ENCODE assay signal across 14 cellular contexts in genomic region chr10:971150-971542, GRCh38. TPM values are rescaled to one million over a fixed set of nuclear protein-coding genes. Genes with fewer than 3 reads are reported as not detected.
A peak's percentile ranks its signal among the peaks of the same experiment; 100 is the strongest.
DNase-seq lines count a peak whose midpoint lies in the region; ATAC-seq lines count a peak whose summit lies in the region.
"Had no signal": no experiment of that assay in that cellular context is flagged by ENCODE, and none has a peak within 500 bp of the region (broad histone marks: within the 10 kb centered on the region; RNA-seq: fewer than 3 reads in every experiment).

No MANE protein-coding gene starts in this region.

- H2BK120ac ChIP-seq in neuronal stem cell (ENCODE audit: low read depth, low read length) = no peak overlapping the region

- peak overlapping the region; percentile 38 for H3K27ac ChIP-seq in SJSA1
- H3K27ac ChIP-seq in neuronal stem cell (replicated peaks; ENCODE audit: low read length) = no peak overlapping the region

- ATAC-seq in GM21367 (IDR thresholded peaks at IDR 0.05; ENCODE audit: unreplicated experiment) (no peak), HG02678 (IDR thresholded peaks at IDR 0.05; ENCODE audit: unreplicated experiment) (no peak)
- ATAC-seq: activated CD8-positive, alpha-beta memory T cell treated with anti-CD3 and anti-CD28 coated beads, Interleukin-2, amount 10 ng/mL, durations not matched to agents 7 days and 5 days; stimulated activated memory B cell treated with anti-CD40 and anti-IgM and Interleukin-4, amounts not matched to agents 10 μg/mL and 1 μg/mL and 100 μg/mL, for 72 hours had no signal

- no peak overlapping the region for H2AK5ac ChIP-seq in neuronal stem cell (ENCODE audit: low read depth, low read length)

- no peak overlapping the region for H2AFZ ChIP-seq in neuronal stem cell (ENCODE audit: low read length)

- no CpG with 5 or more reads among the region's 4 CpGs for WGBS in neuronal stem cell (ENCODE audit: extremely low coverage in 2 of 2, insufficient read length in 2 of 2, insufficient replicate concordance in 1 of 2), 2 donors

- H4K8ac ChIP-seq in neuronal stem cell (ENCODE audit: low read depth, low read length) = no peak overlapping the region

- H3K14ac ChIP-seq in neuronal stem cell (ENCODE audit: low read length) = no peak overlapping the region

- H3K23ac ChIP-seq in neuronal stem cell (ENCODE audit: low read depth, low read length, poor library complexity) = no peak overlapping the region

- no peak overlapping the region for H4K91ac ChIP-seq in neuronal stem cell (ENCODE audit: low read depth, low read length, poor library complexity)

- H3K27me3 ChIP-seq in SJSA1 (replicated peaks) (no peaks in the 10 kb centered on the region), skeletal muscle satellite cell (ENCODE audit: control insufficient read depth, insufficient read depth, low read length) (peaks cover 4% of the 10 kb centered on the region), neuronal stem cell (ENCODE audit: control insufficient read depth in 3 of 3, insufficient read depth in 3 of 3, low read depth in 1 of 3, low read length in 3 of 3) (no peaks in the 10 kb centered on the region)

- H3K9me3 ChIP-seq in SJSA1 (replicated peaks) = no peaks in the 10 kb centered on the region
- no peaks in the 10 kb centered on the region for H3K9me3 ChIP-seq in skeletal muscle satellite cell (replicated peaks; ENCODE audit: low read length)
- H3K9me3 ChIP-seq in neuronal stem cell (replicated peaks in 1 of 2; ENCODE audit: control insufficient read depth in 2 of 2, insufficient read depth in 1 of 2, low read depth in 1 of 2, low read length in 2 of 2) = peaks cover 0 to 8% of the 10 kb centered on the region in 2 donors

- no peak overlapping the region for H3K4ac ChIP-seq in neuronal stem cell (ENCODE audit: low read length)

- H2BK5ac ChIP-seq in neuronal stem cell (ENCODE audit: low read length) = no peak overlapping the region

- DNase-seq in GM03348 (ENCODE audit: low spot score) (peak; percentile 71), SJSA1 (ENCODE audit: low read depth in 1 of 2, low spot score in 2 of 2) (no peak), kidney tubule cell (ENCODE audit: low spot score) (peak; percentile 16), neuronal stem cell (ENCODE audit: low spot score) (no peak)
- DNase-seq: activated CD8-positive, alpha-beta memory T cell treated with anti-CD3 and anti-CD28 coated beads, Interleukin-2, amount 10 ng/mL, durations not matched to agents 7 days and 5 days; anterior cingulate cortex; DND-41; NCI-H526 treated with DMSO at 0.1 percent for 48 hours had no signal

- no peak overlapping the region for H3K18ac ChIP-seq in neuronal stem cell (ENCODE audit: low read length)

- H3K4me3 ChIP-seq in SJSA1 = no peak overlapping the region
- peak overlapping the region; percentile 2 for H3K4me3 ChIP-seq in skeletal muscle satellite cell (ENCODE audit: low read length)
- no peak overlapping the region for H3K4me3 ChIP-seq in neuronal stem cell (ENCODE audit: low read length in 2 of 2)

- H3K4me1 ChIP-seq in SJSA1 (replicated peaks) (peaks cover 79% of the 10 kb centered on the region), skeletal muscle satellite cell (ENCODE audit: control insufficient read depth, insufficient read depth, low read length) (peaks cover 18% of the 10 kb centered on the region), neuronal stem cell (ENCODE audit: control insufficient read depth in 2 of 2, insufficient read depth in 1 of 2, low read depth in 1 of 2, low read length in 2 of 2) (peaks cover 2 to 6% of the 10 kb centered on the region in 2 donors)

- H2BK15ac ChIP-seq in neuronal stem cell (ENCODE audit: low read length) = no peak overlapping the region

- no peaks in the 10 kb centered on the region for H3K79me1 ChIP-seq in neuronal stem cell (ENCODE audit: low read depth, low read length)

- H3K4me2 ChIP-seq in skeletal muscle satellite cell (ENCODE audit: low read length) (peak overlapping the region; percentile 71), neuronal stem cell (ENCODE audit: insufficient read depth, low read length, poor library complexity, severe bottlenecking) (no peak overlapping the region)

- H2BK12ac ChIP-seq in neuronal stem cell (ENCODE audit: low read length) = no peak overlapping the region

- no peaks in the 10 kb centered on the region for H3K36me3 ChIP-seq in SJSA1
- H3K36me3 ChIP-seq in skeletal muscle satellite cell (ENCODE audit: insufficient read depth, low read length) = no peaks in the 10 kb centered on the region
- no peaks in the 10 kb centered on the region for H3K36me3 ChIP-seq in neuronal stem cell (replicated peaks in 1 of 2; ENCODE audit: control insufficient read depth in 2 of 2, insufficient read depth in 2 of 2, low read length in 2 of 2)

- H3K9ac ChIP-seq in skeletal muscle satellite cell (ENCODE audit: low read depth, low read length) (peak overlapping the region; percentile 15), neuronal stem cell (ENCODE audit: low read depth, low read length, poor library complexity) (no peak overlapping the region)

RNA-seq across cellular contexts. Expression of gene GTPBP4, which starts 17.1 kb away (rescaled TPM):
- total RNA-seq in SJSA1 (2014; rRNA removed; shearing (Covaris generic)) = 77.6 and 87.4 TPM in 2 replicates
- total RNA-seq in skeletal muscle satellite cell (2012; rRNA removed) = 35.6 and 48.4 TPM in 2 replicates
- polyA plus RNA-seq in neuronal stem cell (2013, experiment 1 of 2) = 29.3 TPM
- polyA plus RNA-seq in neuronal stem cell (2013, experiment 2 of 2) = 27.7 TPM

RNA-seq across cellular contexts. Expression of gene LARP4B, which starts 39.6 kb away (rescaled TPM):
- total RNA-seq in SJSA1 (2014; rRNA removed; shearing (Covaris generic)) = 37.8 and 47.7 TPM in 2 replicates
- total RNA-seq in skeletal muscle satellite cell (2012; rRNA removed) = 38.2 and 41.1 TPM in 2 replicates
- polyA plus RNA-seq in neuronal stem cell (2013, experiment 1 of 2) = 17.6 TPM
- polyA plus RNA-seq in neuronal stem cell (2013, experiment 2 of 2) = 18.1 TPM

RNA-seq across cellular contexts. Expression of gene IDI2, which starts 54.5 kb away (rescaled TPM):
- not detected in 2 replicates for total RNA-seq in SJSA1 (2014; rRNA removed; shearing (Covaris generic))
- total RNA-seq in skeletal muscle satellite cell (2012; rRNA removed) = not detected in 2 replicates
- polyA plus RNA-seq in neuronal stem cell (2013, experiment 1 of 2) = 0.03 TPM
- not detected for polyA plus RNA-seq in neuronal stem cell (2013, experiment 2 of 2)
- total RNA-seq: activated CD8-positive, alpha-beta memory T cell treated with anti-CD3 and anti-CD28 coated beads, Interleukin-2, amount 10 ng/mL, durations not matched to agents 7 days and 5 days; H4; lower leg skin had no signal

Comparison
In these comparisons a context has a peak if more than half of its experiments do, and no peak if none do; other contexts are left out.
1. DNase-seq: peak in GM03348 (single experiment) and kidney tubule cell (single experiment); none in SJSA1 (0 of 2) and neuronal stem cell (single experiment).